8 cellular contexts compared by ENCODE assay signal in the genomic region with DNA sequence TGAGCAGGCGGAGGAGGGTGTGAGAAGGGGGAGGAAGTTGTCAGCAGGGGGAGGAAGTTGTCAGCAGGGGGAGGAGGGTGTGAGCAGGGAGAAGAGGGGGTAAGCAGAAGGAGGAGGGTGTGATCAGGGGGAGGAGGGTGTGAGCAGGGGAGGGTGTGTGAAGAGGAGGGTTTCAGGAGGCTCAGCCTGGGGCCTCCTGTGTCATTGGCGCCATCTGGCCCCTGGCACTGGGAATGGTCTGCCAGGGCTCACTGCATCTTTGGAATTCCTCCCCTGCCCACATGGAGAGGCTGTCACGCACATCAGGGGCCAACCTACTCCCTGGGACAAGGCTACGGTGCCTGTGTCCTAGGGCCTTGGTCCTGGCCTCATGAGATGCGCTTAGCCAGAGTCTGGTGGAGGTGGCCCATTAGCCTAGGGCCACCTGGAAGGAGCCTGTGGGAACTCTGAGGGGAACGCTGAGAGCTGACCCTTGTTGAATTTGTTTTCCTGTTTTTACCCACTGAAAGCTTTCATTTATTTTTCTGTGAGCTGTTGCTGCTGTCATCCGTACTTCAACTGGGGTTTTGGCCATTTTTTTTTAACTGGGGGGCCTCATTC. TPM values are rescaled to one million over a fixed set of nuclear protein-coding genes. Genes with fewer than 3 reads are reported as not detected.
A peak's percentile ranks its signal among the peaks of the same experiment; 100 is the strongest.
DNase-seq lines count a peak whose midpoint lies in the region; ATAC-seq, FAIRE-seq and TF ChIP-seq lines count a peak whose summit lies in the region.

No MANE protein-coding gene starts in this region.

- H3K9me3 ChIP-seq in endothelial cell of umbilical vein (replicated peaks; ENCODE audit: control insufficient read depth, insufficient read depth, low read length) (no peaks in the 10 kb centered on the region), parathyroid adenoma (ENCODE audit: control insufficient read depth, low read length) (no peaks in the 10 kb centered on the region)

- CTCF ChIA-PET in endothelial cell of umbilical vein (lab: Charles Lee), result interaction anchor here (0.7 to 2.6 kb wide), 10 partner anchors 16 to 106 kb away, joined by 3 to 36 read pairs (median 4); partner anchors contain the start of gene YKT6

- POLR2A ChIA-PET in endothelial cell of umbilical vein (lab: Charles Lee), result no interaction called here

- ATAC-seq in HG02798 (IDR thresholded peaks at IDR 0.05; ENCODE audit: poor library complexity, unreplicated experiment) (no peak), GM21423 (IDR thresholded peaks at IDR 0.05; ENCODE audit: unreplicated experiment) (no peak), HG02759 (IDR thresholded peaks at IDR 0.05; ENCODE audit: unreplicated experiment) (no peak)

- no peak overlapping the region for H2AFZ ChIP-seq in endothelial cell of umbilical vein (ENCODE audit: low read depth, low read length)
- no peak overlapping the region for H2AFZ ChIP-seq in parathyroid adenoma

- H3K9ac ChIP-seq in endothelial cell of umbilical vein (replicated peaks; ENCODE audit: extremely low read depth, insufficient read depth, low read length) (no peak overlapping the region), parathyroid adenoma (no peak overlapping the region)

- no peaks in the 10 kb centered on the region for H3K36me3 ChIP-seq in endothelial cell of umbilical vein (ENCODE audit: control insufficient read depth in 2 of 2, extremely low read depth in 1 of 2, insufficient read depth in 2 of 2, low read length in 2 of 2)
- H3K36me3 ChIP-seq in parathyroid adenoma (ENCODE audit: control insufficient read depth, insufficient read depth, low read length), result no peaks in the 10 kb centered on the region

- intact Hi-C loops in endothelial cell of umbilical vein (cut with micrococcal nuclease), result loop anchor here (1.0 to 5.0 kb wide), 2 partner anchors 50 to 66 kb away; no protein-coding TSS in a partner anchor

- H3K27ac ChIP-seq in endothelial cell of umbilical vein (ENCODE audit: insufficient read depth, low read depth, low read length) (no peak overlapping the region), parathyroid adenoma (no peak overlapping the region)

- no peaks in the 10 kb centered on the region for H4K20me1 ChIP-seq in endothelial cell of umbilical vein (replicated peaks; ENCODE audit: control insufficient read depth, extremely low read depth, insufficient read depth, low read length)

- no peak overlapping the region for H3K4me2 ChIP-seq in endothelial cell of umbilical vein (ENCODE audit: insufficient read depth, low read length)
- H3K4me2 ChIP-seq in parathyroid adenoma (ENCODE audit: low read length), result no peak overlapping the region

- peak; percentile 33 for FAIRE-seq in endothelial cell of umbilical vein (lab: Jason Lieb, UNC)

- peaks cover 9% of the 10 kb centered on the region for H3K4me1 ChIP-seq in endothelial cell of umbilical vein (ENCODE audit: control insufficient read depth, extremely low read depth, insufficient read depth, low read length)
- peaks cover 3% of the 10 kb centered on the region for H3K4me1 ChIP-seq in parathyroid adenoma

- H3K79me2 ChIP-seq in endothelial cell of umbilical vein (ENCODE audit: control insufficient read depth, insufficient read depth, low read length), result no peaks in the 10 kb centered on the region
- no peaks in the 10 kb centered on the region for H3K79me2 ChIP-seq in parathyroid adenoma

- TF ChIP-seq POLR2A in endothelial cell of umbilical vein (IDR thresholded peaks at IDR 0.05; ENCODE audit: low read depth, low read length), result no peak

- peak; percentile 37 to 63 for TF ChIP-seq CTCF in endothelial cell of umbilical vein (IDR thresholded peaks at IDR 0.05; ENCODE audit: extremely low read depth in 1 of 2, insufficient read depth in 1 of 2, low read depth in 1 of 2, low read length in 2 of 2)
- peak; percentile 33 for TF ChIP-seq CTCF in parathyroid adenoma (IDR thresholded peaks at IDR 0.05)

- peak; percentile 88 for DNase-seq in DMS53 (lab: John Stamatoyannopoulos, UW)
- DNase-seq in HK-2 (ENCODE audit: unreplicated experiment), result peak; percentile 78
- peak; percentile 96 for DNase-seq in RPMI7951 (ENCODE audit: low read depth)
- peak; percentile 44 for DNase-seq in endothelial cell of umbilical vein (ENCODE audit: low read depth, low spot score)

- no peaks in the 10 kb centered on the region for H3K27me3 ChIP-seq in endothelial cell of umbilical vein (ENCODE audit: control insufficient read depth in 2 of 2, insufficient read depth in 2 of 2, low read length in 2 of 2)
- H3K27me3 ChIP-seq in parathyroid adenoma (ENCODE audit: control insufficient read depth, insufficient read depth, low read length), result no peaks in the 10 kb centered on the region

- dilution Hi-C loops in endothelial cell of umbilical vein (cut with MboI; ENCODE audit: extremely low pct_ligation_motif_present, low sequenced_read_pairs), result no loop called here

- no TSS peak for BruUV-seq in endothelial cell of umbilical vein (replicated peaks; lab: Mats Ljungman, UMichigan)

- no peak overlapping the region for H3K4me3 ChIP-seq in endothelial cell of umbilical vein (replicated peaks in 1 of 3; ENCODE audit: insufficient read depth in 1 of 3, low read depth in 1 of 3, low read length in 3 of 3)
- no peak overlapping the region for H3K4me3 ChIP-seq in parathyroid adenoma (ENCODE audit: low read depth, low read length)

- H3K9me1 ChIP-seq in endothelial cell of umbilical vein (replicated peaks; ENCODE audit: control insufficient read depth, extremely low read depth, insufficient read depth, low read length), result no peaks in the 10 kb centered on the region

TF ChIP-seq in endothelial cell of umbilical vein, 7 proteins besides CTCF, POLR2A, EP300 and RAD21:
- no peak for TF ChIP-seq JUN (IDR thresholded peaks at IDR 0.05; ENCODE audit: borderline replicate concordance, insufficient read depth, insufficient read length, low read depth)
- no peak for TF ChIP-seq MAX (IDR thresholded peaks at IDR 0.05; ENCODE audit: insufficient read depth, insufficient read length)
- TF ChIP-seq MYC (IDR thresholded peaks at IDR 0.05; ENCODE audit: low read depth, low read length), result no peak
- no peak for TF ChIP-seq EZH2 (IDR thresholded peaks at IDR 0.05; ENCODE audit: borderline replicate concordance, low read depth, low read length, severe bottlenecking)
- no peak for TF ChIP-seq FOS (IDR thresholded peaks at IDR 0.05; ENCODE audit: borderline replicate concordance, insufficient read depth, low read length)
- no peak for TF ChIP-seq GATA2 (IDR thresholded peaks at IDR 0.05; ENCODE audit: insufficient read depth, insufficient read length, low read depth, low read length)
- TF ChIP-seq POLR2AphosphoS5 (IDR thresholded peaks at IDR 0.05; ENCODE audit: insufficient read depth, low read depth, low read length), result no peak

RNA-seq across cellular contexts. Expression of gene CAMK2B, which starts 18.0 kb away (rescaled TPM):
- total RNA-seq in RPMI7951 (2014; rRNA removed; shearing (Covaris generic)), result 10.9 and 19.6 TPM in 2 replicates
- 1.4 and 1.6 TPM in 2 replicates for total RNA-seq in endothelial cell of umbilical vein
- polyA plus RNA-seq in endothelial cell of umbilical vein, result 0.57 and 0.72 TPM in 2 replicates
- 0.36 and 0.47 TPM in 2 replicates for polyA plus RNA-seq in endothelial cell of umbilical vein (2011; cell fraction: cytosol; rRNA removed)
- polyA plus RNA-seq in endothelial cell of umbilical vein (2011; cell fraction: nucleus; rRNA removed), result 1.1 and 2.9 TPM in 2 replicates
- 0.43 and 0.52 TPM in 2 replicates for polyA plus RNA-seq in endothelial cell of umbilical vein (2012)
- polyA minus RNA-seq in endothelial cell of umbilical vein, result 0.68 and 0.76 TPM in 2 replicates
- not detected for polyA minus RNA-seq in endothelial cell of umbilical vein (2011; cell fraction: cytosol; rRNA and poly(A)+ RNA removed)
- 1.1 and 2.7 TPM in 2 replicates for polyA minus RNA-seq in endothelial cell of umbilical vein (2011; cell fraction: nucleus; rRNA and poly(A)+ RNA removed)

Comparison
In these comparisons a context has a peak if more than half of its experiments do, and no peak if none do; other contexts are left out.
1. DNase-seq: peak in every context shown above with its lines; median percentile 96 in RPMI7951; 88 in DMS53; 78 in HK-2; 44 in endothelial cell of umbilical vein.